ENCODE assay signal across 14 cellular contexts in genomic region chr7:107047902-107048782, GRCh38. TPM values are rescaled to one million over a fixed set of nuclear protein-coding genes. Genes with fewer than 3 reads are reported as not detected.
DNase-seq lines count a peak whose midpoint lies in the region; ATAC-seq and TF ChIP-seq lines count a peak whose summit lies in the region.
"Had no signal": no experiment of that assay in that cellular context is flagged by ENCODE, and none has a peak within 500 bp of the region (broad histone marks: within the 10 kb centered on the region; RNA-seq: fewer than 3 reads in every experiment).

No MANE protein-coding gene starts in this region.

- H3K4me3 ChIP-seq in A673 (ENCODE audit: low read depth, low read length, poor library complexity, severe bottlenecking), result no peak overlapping the region
- H3K4me3 ChIP-seq in adipocyte (ENCODE audit: low read length), result peak overlapping the region; percentile 88

- TF ChIP-seq CTCF in A673 (conservative IDR thresholded peaks at IDR 0.05; ENCODE audit: low read depth, low read length) (peak; percentile 48), H9 (conservative IDR thresholded peaks at IDR 0.05) (peak; percentile 74)

- no peak overlapping the region for H4K91ac ChIP-seq in H9 (ENCODE audit: insufficient read length, low read depth, low read length)

- intact Hi-C loops in A673 (cut with micrococcal nuclease; ENCODE audit: unreplicated experiment), result no loop called here

- no peak overlapping the region for H2AFZ ChIP-seq in H9 (ENCODE audit: low read length)

- H2BK12ac ChIP-seq in H9 (ENCODE audit: insufficient read length, low read depth, low read length), result no peak overlapping the region

- no peak overlapping the region for H3K9ac ChIP-seq in H9 (ENCODE audit: extremely low read depth, insufficient read length, low read length)
- H3K9ac ChIP-seq in adipocyte (ENCODE audit: low read length), result no peak overlapping the region

- H2BK15ac ChIP-seq in H9 (ENCODE audit: low read depth, low read length), result no peak overlapping the region

- no peak overlapping the region for H3T11ph ChIP-seq in H9 (ENCODE audit: low read length)

- no peak overlapping the region for H3K18ac ChIP-seq in H9 (ENCODE audit: insufficient read length, low read depth, low read length)

- peaks cover 20% of the 10 kb centered on the region for H3K4me1 ChIP-seq in A673 (ENCODE audit: insufficient read depth, low read length, poor library complexity, severe bottlenecking)
- peaks cover 5% of the 10 kb centered on the region; the same call in 1 of the 2 replicates for H3K4me1 ChIP-seq in H9 (ENCODE audit: insufficient read depth, low read length)
- H3K4me1 ChIP-seq in adipocyte (ENCODE audit: control insufficient read depth, insufficient read depth, low read length), result peaks cover 12% of the 10 kb centered on the region

- H3K23me2 ChIP-seq in H9 (ENCODE audit: insufficient read length, low read depth, low read length, poor library complexity, severe bottlenecking), result peaks cover 5% of the 10 kb centered on the region

- no peak overlapping the region for H3K4me3 Mint-ChIP-seq in H9
- H3K4me3 Mint-ChIP-seq in T-helper 2 cell treated with Interferon-gamma antibody and Interleukin-4, amounts not matched to agents 5 μg/mL and 100 μg/mL, for 36 hours, result no peak overlapping the region
- H3K4me3 Mint-ChIP-seq: activated CD4-positive, alpha-beta T cell treated with anti-CD3 and anti-CD28 coated beads for 36 hours; IgD-negative memory B cell; mesothelial cell of epicardium had no signal

- H3K36me3 ChIP-seq in A673 (ENCODE audit: insufficient read depth, low read length, poor library complexity, severe bottlenecking), result no peaks in the 10 kb centered on the region
- H3K36me3 ChIP-seq in adipocyte (ENCODE audit: control insufficient read depth, insufficient read depth, low read length, severe bottlenecking), result peaks cover 4% of the 10 kb centered on the region

- H3K27me3 ChIP-seq in A673 (replicated peaks; ENCODE audit: insufficient read depth, low read depth, low read length, poor library complexity), result no peaks in the 10 kb centered on the region
- no peaks in the 10 kb centered on the region for H3K27me3 ChIP-seq in H9 (ENCODE audit: insufficient read depth, low read length)
- H3K27me3 ChIP-seq in adipocyte (replicated peaks; ENCODE audit: control insufficient read depth, insufficient read depth, low read length), result no peaks in the 10 kb centered on the region

- BruUV-seq in A673 (replicated peaks; lab: Mats Ljungman, UMichigan), result no TSS peak

- no peaks in the 10 kb centered on the region for H3K9me3 Mint-ChIP-seq in H9
- H3K9me3 Mint-ChIP-seq in T-helper 2 cell treated with Interferon-gamma antibody and Interleukin-4, amounts not matched to agents 5 μg/mL and 100 μg/mL, for 36 hours, result no peaks in the 10 kb centered on the region
- H3K9me3 Mint-ChIP-seq: IgD-negative memory B cell, mesothelial cell of epicardium had no signal

- H3K14ac ChIP-seq in H9 (ENCODE audit: insufficient read depth, low read length), result no peak overlapping the region

- no peak overlapping the region for H4K8ac ChIP-seq in H9 (replicated peaks; ENCODE audit: insufficient read length, low read depth, low read length)

- no peak overlapping the region for H3K4ac ChIP-seq in H9 (ENCODE audit: low read depth, low read length)

- no peaks in the 10 kb centered on the region for H4K20me1 ChIP-seq in H9 (ENCODE audit: control insufficient read depth, insufficient read depth, insufficient read length)

- no peak for ATAC-seq in HG03342 (IDR thresholded peaks at IDR 0.05; ENCODE audit: unreplicated experiment)
- no peak for ATAC-seq in GM21528 (IDR thresholded peaks at IDR 0.05; ENCODE audit: low FRiP score, unreplicated experiment)
- ATAC-seq: activated CD4-positive, alpha-beta T cell treated with anti-CD3 and anti-CD28 coated beads for 36 hours had no signal

- H3K36me3 Mint-ChIP-seq in H9 (ENCODE audit: insufficient read depth in 1 of 3, low read depth in 3 of 3), result no peaks in the 10 kb centered on the region; a peak in 1 of 7 replicates
- peaks cover 3% of the 10 kb centered on the region for H3K36me3 Mint-ChIP-seq in T-helper 2 cell treated with Interferon-gamma antibody and Interleukin-4, amounts not matched to agents 5 μg/mL and 100 μg/mL, for 36 hours (ENCODE audit: low read depth)
- H3K36me3 Mint-ChIP-seq: IgD-negative memory B cell, mesothelial cell of epicardium had no signal

- no peak overlapping the region for H3K23ac ChIP-seq in H9 (ENCODE audit: insufficient read length, low read depth, low read length)

- H3K9me3 ChIP-seq in A673 (ENCODE audit: low read depth, low read length, poor library complexity, severe bottlenecking) (no peaks in the 10 kb centered on the region), H9 (ENCODE audit: control insufficient read depth, low read depth, low read length) (no peaks in the 10 kb centered on the region), adipocyte (ENCODE audit: control insufficient read depth, low read length) (no peaks in the 10 kb centered on the region)

- no CpG with 5 or more reads among the region's 10 CpGs for WGBS in H9 (ENCODE audit: extremely low coverage, insufficient read length, low lambda C conversion rate)

- CTCF ChIA-PET in A673 (lab: Charles Lee), result no interaction called here

- no peak overlapping the region for H3K56ac ChIP-seq in H9 (ENCODE audit: insufficient read length, low read depth, low read length)

- POLR2A ChIA-PET in A673 (lab: Charles Lee; ENCODE audit: low non-redundant PET), result no interaction called here

- H3K4me1 Mint-ChIP-seq in H9, result peaks cover 30 to 42% of the 10 kb centered on the region in 2 experiments
- H3K4me1 Mint-ChIP-seq in T-helper 2 cell treated with Interferon-gamma antibody and Interleukin-4, amounts not matched to agents 5 μg/mL and 100 μg/mL, for 36 hours (ENCODE audit: low read depth), result peaks cover 12% of the 10 kb centered on the region

- no peaks in the 10 kb centered on the region for H3K79me1 ChIP-seq in H9 (ENCODE audit: insufficient read depth, low read depth, low read length, poor library complexity, severe bottlenecking)

- H3K79me2 ChIP-seq in H9 (ENCODE audit: insufficient read depth, low read length), result no peaks in the 10 kb centered on the region; the same call in 1 of the 2 replicates

- no peak overlapping the region for H3K27ac Mint-ChIP-seq in H9
- H3K27ac Mint-ChIP-seq in T-helper 2 cell treated with Interferon-gamma antibody and Interleukin-4, amounts not matched to agents 5 μg/mL and 100 μg/mL, for 36 hours, result no peak overlapping the region
- H3K27ac Mint-ChIP-seq: activated CD4-positive, alpha-beta T cell treated with anti-CD3 and anti-CD28 coated beads for 36 hours; IgD-negative memory B cell; mesothelial cell of epicardium had no signal

- H3K4me2 ChIP-seq in H9 (ENCODE audit: insufficient read depth, insufficient read length, low read length), result peak overlapping the region; percentile 5

- DNase-seq in A673 (ENCODE audit: low spot score), result no peak
- DNase-seq in H9, result peak; percentile 55
- no peak for DNase-seq in adipocyte (ENCODE audit: low read depth)
- DNase-seq in iPS-NIHi11 (ENCODE audit: low spot score), result peak; percentile 30
- no peak for DNase-seq in putamen (ENCODE audit: low spot score)
- no peak for DNase-seq in T-helper 2 cell treated with Interferon-gamma antibody and Interleukin-4, amounts not matched to agents 5 μg/mL and 100 μg/mL, for 36 hours (ENCODE audit: low spot score)
- DNase-seq: activated CD4-positive, alpha-beta T cell treated with anti-CD3 and anti-CD28 coated beads for 36 hours; NCI-H2029; trophoblast cell had no signal

- H2BK120ac ChIP-seq in H9 (ENCODE audit: low read depth, low read length, poor library complexity, severe bottlenecking), result no peak overlapping the region

- no peak overlapping the region for H4K5ac ChIP-seq in H9 (ENCODE audit: insufficient read length, low read depth, low read length)

- no peak overlapping the region for H2BK5ac ChIP-seq in H9 (ENCODE audit: insufficient read length, low read length)

- H3K27ac ChIP-seq in A673 (ENCODE audit: low read depth, low read length, poor library complexity, severe bottlenecking) (no peak overlapping the region), H9 (ENCODE audit: insufficient read length, low read depth, low read length) (no peak overlapping the region)
- H3K27ac ChIP-seq: epithelial cell of prostate had no signal

- H2BK20ac ChIP-seq in H9 (ENCODE audit: low read depth, low read length, poor library complexity, severe bottlenecking), result no peak overlapping the region

- peaks cover 13% of the 10 kb centered on the region for H3K27me3 Mint-ChIP-seq in H9 (ENCODE audit: low read depth)
- peaks cover 68% of the 10 kb centered on the region for H3K27me3 Mint-ChIP-seq in T-helper 2 cell treated with Interferon-gamma antibody and Interleukin-4, amounts not matched to agents 5 μg/mL and 100 μg/mL, for 36 hours (ENCODE audit: low read depth)

- H2AK5ac ChIP-seq in H9 (ENCODE audit: insufficient read length, low read length), result no peak overlapping the region

RNA-seq across cellular contexts. Expression of gene PRKAR2B, which starts 3.6 kb away (rescaled TPM):
- total RNA-seq in A673 (2021) (4.8 and 4.9 TPM in 2 replicates), H9 (2021) (15.2 and 16.6 TPM in 2 replicates)

Comparison
In these comparisons a context has a peak if more than half of its experiments do, and no peak if none do; other contexts are left out.
1. DNase-seq: peak in H9 (single experiment) and iPS-NIHi11 (single experiment); none in A673 (single experiment), adipocyte (single experiment), putamen (single experiment) and T-helper 2 cell treated with Interferon-gamma antibody and Interleukin-4, amounts not matched to agents 5 μg/mL and 100 μg/mL, for 36 hours (single experiment).